ENCODE assay signal across 20 cellular contexts in genomic region chr9:120235081-120235480, GRCh38.
A peak's percentile ranks its signal among the peaks of the same experiment; 100 is the strongest.
DNase-seq lines count a peak whose midpoint lies in the region; TF ChIP-seq lines count a peak whose summit lies in the region.
"Had no signal": no experiment of that assay in that cellular context is flagged by ENCODE, and none has a peak within 500 bp of the region (broad histone marks: within the 10 kb centered on the region; RNA-seq: fewer than 3 reads in every experiment).

No MANE protein-coding gene starts in this region.

- H2BK120ac ChIP-seq in mesenchymal stem cell (ENCODE audit: low read depth, low read length), result no peak overlapping the region

- peaks cover 16% of the 10 kb centered on the region for H3K27me3 Mint-ChIP-seq in nephron progenitor cell (ENCODE audit: low read depth, poor library complexity)

- CTCF ChIA-PET in mammary epithelial cell (lab: Charles Lee; ENCODE audit: low non-redundant PET), result no interaction called here

- no peak overlapping the region for H4K8ac ChIP-seq in mesenchymal stem cell (ENCODE audit: low read length)

- H3K4me3 Mint-ChIP-seq in nephron progenitor cell, result peak overlapping the region; percentile 9
- H3K4me3 Mint-ChIP-seq: GM23338 had no signal

- H3K36me3 Mint-ChIP-seq in nephron progenitor cell (ENCODE audit: low read depth), result no peaks in the 10 kb centered on the region

- H3K27me3 ChIP-seq in mammary epithelial cell (ENCODE audit: insufficient read depth, low read length) (no peaks in the 10 kb centered on the region), mesenchymal stem cell (ENCODE audit: control insufficient read depth in 1 of 2, insufficient read depth in 1 of 2, low read length in 2 of 2) (no peaks in the 10 kb centered on the region)

- no peak overlapping the region for H3K18ac ChIP-seq in mesenchymal stem cell (ENCODE audit: low read depth in 1 of 2, low read length in 2 of 2)

- peaks cover 14% of the 10 kb centered on the region for H3K4me1 Mint-ChIP-seq in nephron progenitor cell

- no peaks in the 10 kb centered on the region for H4K20me1 ChIP-seq in mammary epithelial cell (ENCODE audit: insufficient read depth, low read length)

- intact Hi-C loops in mammary epithelial cell (cut with micrococcal nuclease), result loop anchor here (10.0 kb wide), 1 partner anchor 680 kb away; no protein-coding TSS in a partner anchor

- TF ChIP-seq CTCF in nephron progenitor cell (IDR thresholded peaks at IDR 0.05), result no peak
- TF ChIP-seq CTCF in mammary epithelial cell (conservative IDR thresholded peaks at IDR 0.05 in 1 of 2, IDR thresholded peaks at IDR 0.05 in 1 of 2; ENCODE audit: extremely low read depth in 1 of 2, insufficient read depth in 1 of 2, low read depth in 1 of 2, low read length in 2 of 2), result no peak

- H3K4me2 ChIP-seq in mammary epithelial cell (ENCODE audit: insufficient read depth, low read depth, low read length) (no peak overlapping the region), mesenchymal stem cell (ENCODE audit: low read length, poor library complexity, severe bottlenecking) (no peak overlapping the region)
- H3K4me2 ChIP-seq: GM23338, KMS-11 had no signal

- no peaks in the 10 kb centered on the region for H3K9me3 ChIP-seq in mammary epithelial cell (replicated peaks; ENCODE audit: insufficient read depth, low read length)
- no peaks in the 10 kb centered on the region for H3K9me3 ChIP-seq in mesenchymal stem cell (ENCODE audit: control insufficient read depth, low read length)

- no peak overlapping the region for H3K27ac ChIP-seq in mammary epithelial cell (ENCODE audit: insufficient read depth, low read depth, low read length)
- H3K27ac ChIP-seq in mesenchymal stem cell (ENCODE audit: low read length, poor library complexity, severe bottlenecking), result no peak overlapping the region
- H3K27ac ChIP-seq: 22Rv1, HL-60, KMS-11 had no signal

- H2AK5ac ChIP-seq in mesenchymal stem cell (ENCODE audit: low read length, severe bottlenecking), result no peak overlapping the region

- H3K36me3 ChIP-seq in mammary epithelial cell (ENCODE audit: insufficient read depth, low read length) (no peaks in the 10 kb centered on the region), mesenchymal stem cell (ENCODE audit: control insufficient read depth in 1 of 2, insufficient read depth in 2 of 2, low read depth in 1 of 2, low read length in 2 of 2) (no peaks in the 10 kb centered on the region)

- BruUV-seq in mammary epithelial cell (replicated peaks; lab: Mats Ljungman, UMichigan), result no TSS peak

- H3K9ac ChIP-seq in mammary epithelial cell (ENCODE audit: insufficient read depth, low read length) (no peak overlapping the region), mesenchymal stem cell (ENCODE audit: low read length) (no peak overlapping the region)
- H3K9ac ChIP-seq: KMS-11 had no signal

- peak overlapping the region; percentile 42 for H3K27ac Mint-ChIP-seq in nephron progenitor cell
- H3K27ac Mint-ChIP-seq: GM23338 had no signal

- no peaks in the 10 kb centered on the region for H3K79me2 ChIP-seq in mammary epithelial cell (ENCODE audit: insufficient read depth, low read length)

- DNase-seq in DMS153 (lab: John Stamatoyannopoulos, UW) (peak; percentile 16), DMS153 treated with DMSO at 0.1 percent for 48 hours (lab: John Stamatoyannopoulos, UW; ENCODE audit: unreplicated experiment) (no peak), NCI-H1694 (lab: John Stamatoyannopoulos, UW) (peak; percentile 71), NCI-H524 treated with DMSO at 0.1 percent for 48 hours (lab: John Stamatoyannopoulos, UW) (peak; percentile 90), nephron progenitor cell (no peak), C1 segment of cervical spinal cord (lab: John Stamatoyannopoulos, UW) (no peak), mammary epithelial cell (no peak), mesenchymal stem cell (no peak)
- DNase-seq: AML-193; COR-L47; HCEC 1CT; NCI-H187; NCI-H510A treated with DMSO at 0.1 percent for 48 hours; NK-92 treated with Interleukin-12 subunit alpha and Interleukin-12 subunit beta, amount 100 ng/mL, for 24 hours; SHP77 treated with DMSO at 0.1 percent for 48 hours; T-helper 1 cell had no signal

- H3K9me3 Mint-ChIP-seq in nephron progenitor cell, result peaks cover 8% of the 10 kb centered on the region
- H3K9me3 Mint-ChIP-seq: GM23338 had no signal

- no peaks in the 10 kb centered on the region for H3K4me1 ChIP-seq in mammary epithelial cell (ENCODE audit: insufficient read depth, low read length)
- no peaks in the 10 kb centered on the region for H3K4me1 ChIP-seq in mesenchymal stem cell (ENCODE audit: control insufficient read depth, insufficient read depth, low read depth, low read length)

- dilution Hi-C loops in mammary epithelial cell (cut with HindIII; ENCODE audit: low sequenced_read_pairs), result no loop called here

- in situ Hi-C loops in mammary epithelial cell (cut with MboI; ENCODE audit: low sequenced_read_pairs in 2 of 2), result no loop called here

- H3K79me1 ChIP-seq in mesenchymal stem cell (replicated peaks; ENCODE audit: low read length, poor library complexity, severe bottlenecking), result no peaks in the 10 kb centered on the region

- H3K23ac ChIP-seq in mesenchymal stem cell (ENCODE audit: low read length in 2 of 2), result no peak overlapping the region

- 31% methylated on average over 2 of the region's 2 CpGs for WGBS in mammary epithelial cell (ENCODE audit: low coverage, missing lambda C conversion rate)
- 51% methylated on average over 2 of the region's 2 CpGs for WGBS in mesenchymal stem cell

- H2BK12ac ChIP-seq in mesenchymal stem cell (ENCODE audit: low read length in 2 of 2), result no peak overlapping the region

- no peak overlapping the region for H2BK15ac ChIP-seq in mesenchymal stem cell (ENCODE audit: low read depth, poor library complexity, severe bottlenecking)

- no peak overlapping the region for H2BK5ac ChIP-seq in mesenchymal stem cell (ENCODE audit: low read depth, low read length, poor library complexity, severe bottlenecking)

- H2AFZ ChIP-seq in mammary epithelial cell (ENCODE audit: low read depth, low read length), result no peak overlapping the region
- no peak overlapping the region for H2AFZ ChIP-seq in mesenchymal stem cell (ENCODE audit: low read depth, low read length)
- H2AFZ ChIP-seq: GM23338 had no signal

- H3K14ac ChIP-seq in mesenchymal stem cell (ENCODE audit: low read length in 2 of 2), result no peak overlapping the region

- H4K91ac ChIP-seq in mesenchymal stem cell (ENCODE audit: low read length), result no peak overlapping the region

- H3K4me3 ChIP-seq in mammary epithelial cell (replicated peaks in 1 of 3; ENCODE audit: insufficient read depth in 1 of 3, low read depth in 2 of 3, low read length in 3 of 3) (no peak overlapping the region), mesenchymal stem cell (ENCODE audit: insufficient read depth in 1 of 2, low read depth in 1 of 2, low read length in 2 of 2) (no peak overlapping the region)
- H3K4me3 ChIP-seq: GM23338 had no signal

- no peak overlapping the region for H3K4ac ChIP-seq in mesenchymal stem cell (ENCODE audit: low read depth in 1 of 2, low read length in 2 of 2)

Comparison
In these comparisons a context has a peak if more than half of its experiments do, and no peak if none do; other contexts are left out.
1. DNase-seq: peak in DMS153 (single experiment), NCI-H1694 (single experiment) and NCI-H524 treated with DMSO at 0.1 percent for 48 hours (single experiment); none in DMS153 treated with DMSO at 0.1 percent for 48 hours (single experiment), nephron progenitor cell (single experiment), C1 segment of cervical spinal cord (0 of 14), mammary epithelial cell (single experiment) and mesenchymal stem cell (single experiment).